1 cellular context compared by ENCODE assay signal in genomic region chr16:84514874-84515835, GRCh38.
TF ChIP-seq lines count a peak whose summit lies in the region.

No MANE protein-coding gene starts in this region.

TF ChIP-seq in WTC11, 78 proteins besides CTCF, POLR2A, EP300 and RAD21 (continued from another document):
- TF ChIP-seq E2F4 (CRISPR knock-in tag; IDR thresholded peaks at IDR 0.05; ENCODE audit: borderline replicate concordance, low read depth) (no peak), SMAD3 (CRISPR knock-in tag; IDR thresholded peaks at IDR 0.05; ENCODE audit: borderline replicate concordance) (no peak), ESRRA (CRISPR knock-in tag; IDR thresholded peaks at IDR 0.05; ENCODE audit: borderline replicate concordance) (no peak), TCF7 (CRISPR knock-in tag; IDR thresholded peaks at IDR 0.05; ENCODE audit: low read depth) (no peak), SOX15 (CRISPR knock-in tag; IDR thresholded peaks at IDR 0.05) (no peak), OVOL2 (CRISPR knock-in tag; IDR thresholded peaks at IDR 0.05; ENCODE audit: borderline replicate concordance) (no peak), ZNF138 (CRISPR knock-in tag; conservative IDR thresholded peaks at IDR 0.05) (no peak)
